26 cellular contexts compared by ENCODE assay signal in genomic region chr7:151857866-151858440, GRCh38.
"Had no signal": no experiment of that assay in that cellular context is flagged by ENCODE, and none has a peak within 500 bp of the region (broad histone marks: within the 10 kb centered on the region; RNA-seq: fewer than 3 reads in every experiment).

No MANE protein-coding gene starts in this region.

- H3K4me1 ChIP-seq: psoas muscle, sigmoid colon had no signal

- H3K4me3 Mint-ChIP-seq: effector memory CD8-positive, alpha-beta T cell; memory B cell; mesothelial cell of epicardium; naive B cell; natural killer cell treated with Interleukin-12 subunit alpha and Interleukin-12 subunit beta and Interleukin-15 and Interleukin-18, amount 100 ng/mL, for 72 hours; neural crest cell; stimulated activated naive B cell treated with anti-CD40 and anti-IgM and Interleukin-4, amounts not matched to agents 10 μg/mL and 1 μg/mL and 100 μg/mL, for 72 hours; stimulated activated naive CD8-positive, alpha-beta T cell treated with anti-CD3 and anti-CD28 coated beads, Interleukin-15, Interleukin-2, amounts not matched to agents 100 ng/mL and 50 ng/mL, for 24 hours had no signal

- H3K27ac ChIP-seq: coronary artery, esophagus squamous epithelium, heart right ventricle, psoas muscle, sigmoid colon, thoracic aorta, tibial nerve, upper lobe of left lung had no signal

- H3K36me3 ChIP-seq: sigmoid colon, thoracic aorta had no signal

- H3K36me3 Mint-ChIP-seq: mesothelial cell of epicardium; naive B cell; natural killer cell treated with Interleukin-12 subunit alpha and Interleukin-12 subunit beta and Interleukin-15 and Interleukin-18, amount 100 ng/mL, for 72 hours had no signal

- H3K27me3 ChIP-seq: esophagus squamous epithelium, heart right ventricle, sigmoid colon, tibial nerve, upper lobe of left lung had no signal

- DNase-seq: effector memory CD8-positive, alpha-beta T cell; erythroblast; esophagus squamous epithelium; foreskin melanocyte; glutamatergic neuron; heart right ventricle; kidney glomerular epithelial cell; left colon; naive B cell; sigmoid colon; stimulated activated CD4-positive, alpha-beta T cell treated with anti-CD3 and anti-CD28 coated beads, Interleukin-4, amount 100 ng/mL, for 4 hours; stimulated activated naive B cell treated with anti-CD40 and anti-IgM and Interleukin-4, amounts not matched to agents 10 μg/mL and 1 μg/mL and 100 μg/mL, for 72 hours; upper lobe of left lung had no signal

- H3K9me3 Mint-ChIP-seq: effector memory CD8-positive, alpha-beta T cell; memory B cell; mesothelial cell of epicardium; naive B cell; natural killer cell treated with Interleukin-12 subunit alpha and Interleukin-12 subunit beta and Interleukin-15 and Interleukin-18, amount 100 ng/mL, for 72 hours; neural crest cell; stimulated activated naive B cell treated with anti-CD40 and anti-IgM and Interleukin-4, amounts not matched to agents 10 μg/mL and 1 μg/mL and 100 μg/mL, for 72 hours; stimulated activated naive CD8-positive, alpha-beta T cell treated with anti-CD3 and anti-CD28 coated beads, Interleukin-15, Interleukin-2, amounts not matched to agents 100 ng/mL and 50 ng/mL, for 24 hours had no signal

- H3K9me3 ChIP-seq: esophagus squamous epithelium, heart right ventricle, mucosa of descending colon, psoas muscle, sigmoid colon, thoracic aorta, tibial nerve, upper lobe of left lung had no signal

- H3K27ac Mint-ChIP-seq: memory B cell; mesothelial cell of epicardium; natural killer cell treated with Interleukin-12 subunit alpha and Interleukin-12 subunit beta and Interleukin-15 and Interleukin-18, amount 100 ng/mL, for 72 hours; stimulated activated naive B cell treated with anti-CD40 and anti-IgM and Interleukin-4, amounts not matched to agents 10 μg/mL and 1 μg/mL and 100 μg/mL, for 72 hours; stimulated activated naive CD8-positive, alpha-beta T cell treated with anti-CD3 and anti-CD28 coated beads, Interleukin-15, Interleukin-2, amounts not matched to agents 100 ng/mL and 50 ng/mL, for 24 hours had no signal

- ATAC-seq: effector memory CD8-positive, alpha-beta T cell; heart right ventricle; left colon; left ventricle myocardium superior; mucosa of descending colon; natural killer cell treated with Interleukin-12 subunit alpha and Interleukin-12 subunit beta and Interleukin-15 and Interleukin-18, amount 100 ng/mL, for 72 hours; psoas muscle; right cardiac atrium; stimulated activated naive B cell treated with anti-CD40 and anti-IgM and Interleukin-4, amounts not matched to agents 10 μg/mL and 1 μg/mL and 100 μg/mL, for 72 hours had no signal

- H3K4me1 Mint-ChIP-seq: mesothelial cell of epicardium had no signal

- H3K4me3 ChIP-seq: coronary artery, esophagus squamous epithelium, heart right ventricle, lung, mucosa of descending colon, psoas muscle, sigmoid colon, thoracic aorta, tibial nerve, upper lobe of left lung had no signal

- H3K27me3 Mint-ChIP-seq: effector memory CD8-positive, alpha-beta T cell; memory B cell; naive B cell; natural killer cell treated with Interleukin-12 subunit alpha and Interleukin-12 subunit beta and Interleukin-15 and Interleukin-18, amount 100 ng/mL, for 72 hours; stimulated activated naive B cell treated with anti-CD40 and anti-IgM and Interleukin-4, amounts not matched to agents 10 μg/mL and 1 μg/mL and 100 μg/mL, for 72 hours; stimulated activated naive CD8-positive, alpha-beta T cell treated with anti-CD3 and anti-CD28 coated beads, Interleukin-15, Interleukin-2, amounts not matched to agents 100 ng/mL and 50 ng/mL, for 24 hours had no signal
